1 cellular context compared by ENCODE assay signal in the genomic region with DNA sequence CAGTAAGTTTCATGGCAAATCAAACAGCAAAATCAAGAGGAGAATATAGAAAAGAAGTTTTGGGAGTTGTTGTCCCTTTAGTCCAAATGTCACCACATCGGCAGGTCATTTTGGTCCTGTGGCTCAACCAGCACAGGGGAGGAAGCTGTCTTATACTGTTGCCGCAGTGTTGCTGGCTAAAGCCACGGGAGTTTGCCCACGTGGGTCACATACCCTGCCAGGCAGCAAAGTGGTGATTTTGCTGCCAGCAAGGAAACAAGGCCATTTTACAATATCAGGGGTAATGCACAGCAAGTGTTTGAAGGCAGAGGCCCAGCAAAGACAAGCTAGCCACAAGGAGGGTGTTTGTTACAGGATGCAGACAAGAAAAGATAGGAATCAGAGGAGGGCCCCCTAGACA.
TF ChIP-seq lines count a peak whose summit lies in the region.

No MANE protein-coding gene starts in this region.

TF ChIP-seq in GM23338, 12 proteins besides CTCF, POLR2A, EP300 and RAD21 (continued from another document):
- TF ChIP-seq, protein P1, sequence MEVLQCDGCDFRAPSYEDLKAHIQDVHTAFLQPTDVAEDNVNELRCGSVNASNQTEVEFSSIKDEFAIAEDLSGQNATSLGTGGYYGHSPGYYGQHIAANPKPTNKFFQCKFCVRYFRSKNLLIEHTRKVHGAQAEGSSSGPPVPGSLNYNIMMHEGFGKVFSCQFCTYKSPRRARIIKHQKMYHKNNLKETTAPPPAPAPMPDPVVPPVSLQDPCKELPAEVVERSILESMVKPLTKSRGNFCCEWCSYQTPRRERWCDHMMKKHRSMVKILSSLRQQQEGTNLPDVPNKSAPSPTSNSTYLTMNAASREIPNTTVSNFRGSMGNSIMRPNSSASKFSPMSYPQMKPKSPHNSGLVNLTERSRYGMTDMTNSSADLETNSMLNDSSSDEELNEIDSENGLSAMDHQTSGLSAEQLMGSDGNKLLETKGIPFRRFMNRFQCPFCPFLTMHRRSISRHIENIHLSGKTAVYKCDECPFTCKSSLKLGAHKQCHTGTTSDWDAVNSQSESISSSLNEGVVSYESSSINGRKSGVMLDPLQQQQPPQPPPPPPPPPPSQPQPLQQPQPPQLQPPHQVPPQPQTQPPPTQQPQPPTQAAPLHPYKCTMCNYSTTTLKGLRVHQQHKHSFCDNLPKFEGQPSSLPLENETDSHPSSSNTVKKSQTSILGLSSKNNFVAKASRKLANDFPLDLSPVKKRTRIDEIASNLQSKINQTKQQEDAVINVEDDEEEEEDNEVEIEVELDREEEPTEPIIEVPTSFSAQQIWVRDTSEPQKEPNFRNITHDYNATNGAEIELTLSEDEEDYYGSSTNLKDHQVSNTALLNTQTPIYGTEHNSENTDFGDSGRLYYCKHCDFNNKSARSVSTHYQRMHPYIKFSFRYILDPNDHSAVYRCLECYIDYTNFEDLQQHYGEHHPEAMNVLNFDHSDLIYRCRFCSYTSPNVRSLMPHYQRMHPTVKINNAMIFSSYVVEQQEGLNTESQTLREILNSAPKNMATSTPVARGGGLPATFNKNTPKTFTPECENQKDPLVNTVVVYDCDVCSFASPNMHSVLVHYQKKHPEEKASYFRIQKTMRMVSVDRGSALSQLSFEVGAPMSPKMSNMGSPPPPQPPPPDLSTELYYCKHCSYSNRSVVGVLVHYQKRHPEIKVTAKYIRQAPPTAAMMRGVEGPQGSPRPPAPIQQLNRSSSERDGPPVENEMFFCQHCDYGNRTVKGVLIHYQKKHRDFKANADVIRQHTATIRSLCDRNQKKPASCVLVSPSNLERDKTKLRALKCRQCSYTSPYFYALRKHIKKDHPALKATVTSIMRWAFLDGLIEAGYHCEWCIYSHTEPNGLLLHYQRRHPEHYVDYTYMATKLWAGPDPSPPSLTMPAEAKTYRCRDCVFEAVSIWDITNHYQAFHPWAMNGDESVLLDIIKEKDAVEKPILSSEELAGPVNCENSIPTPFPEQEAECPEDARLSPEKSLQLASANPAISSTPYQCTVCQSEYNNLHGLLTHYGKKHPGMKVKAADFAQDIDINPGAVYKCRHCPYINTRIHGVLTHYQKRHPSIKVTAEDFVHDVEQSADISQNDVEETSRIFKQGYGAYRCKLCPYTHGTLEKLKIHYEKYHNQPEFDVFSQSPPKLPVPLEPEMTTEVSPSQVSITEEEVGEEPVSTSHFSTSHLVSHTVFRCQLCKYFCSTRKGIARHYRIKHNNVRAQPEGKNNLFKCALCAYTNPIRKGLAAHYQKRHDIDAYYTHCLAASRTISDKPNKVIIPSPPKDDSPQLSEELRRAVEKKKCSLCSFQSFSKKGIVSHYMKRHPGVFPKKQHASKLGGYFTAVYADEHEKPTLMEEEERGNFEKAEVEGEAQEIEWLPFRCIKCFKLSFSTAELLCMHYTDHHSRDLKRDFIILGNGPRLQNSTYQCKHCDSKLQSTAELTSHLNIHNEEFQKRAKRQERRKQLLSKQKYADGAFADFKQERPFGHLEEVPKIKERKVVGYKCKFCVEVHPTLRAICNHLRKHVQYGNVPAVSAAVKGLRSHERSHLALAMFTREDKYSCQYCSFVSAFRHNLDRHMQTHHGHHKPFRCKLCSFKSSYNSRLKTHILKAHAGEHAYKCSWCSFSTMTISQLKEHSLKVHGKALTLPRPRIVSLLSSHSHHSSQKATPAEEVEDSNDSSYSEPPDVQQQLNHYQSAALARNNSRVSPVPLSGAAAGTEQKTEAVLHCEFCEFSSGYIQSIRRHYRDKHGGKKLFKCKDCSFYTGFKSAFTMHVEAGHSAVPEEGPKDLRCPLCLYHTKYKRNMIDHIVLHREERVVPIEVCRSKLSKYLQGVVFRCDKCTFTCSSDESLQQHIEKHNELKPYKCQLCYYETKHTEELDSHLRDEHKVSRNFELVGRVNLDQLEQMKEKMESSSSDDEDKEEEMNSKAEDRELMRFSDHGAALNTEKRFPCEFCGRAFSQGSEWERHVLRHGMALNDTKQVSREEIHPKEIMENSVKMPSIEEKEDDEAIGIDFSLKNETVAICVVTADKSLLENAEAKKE (CRISPR knock-in tag; IDR thresholded peaks at IDR 0.05), result no peak
- no peak for TF ChIP-seq STAT1 (IDR thresholded peaks at IDR 0.05; ENCODE audit: unreplicated experiment)
- no peak for TF ChIP-seq ZNF114 (CRISPR knock-in tag; IDR thresholded peaks at IDR 0.05)
- TF ChIP-seq, protein P2, sequence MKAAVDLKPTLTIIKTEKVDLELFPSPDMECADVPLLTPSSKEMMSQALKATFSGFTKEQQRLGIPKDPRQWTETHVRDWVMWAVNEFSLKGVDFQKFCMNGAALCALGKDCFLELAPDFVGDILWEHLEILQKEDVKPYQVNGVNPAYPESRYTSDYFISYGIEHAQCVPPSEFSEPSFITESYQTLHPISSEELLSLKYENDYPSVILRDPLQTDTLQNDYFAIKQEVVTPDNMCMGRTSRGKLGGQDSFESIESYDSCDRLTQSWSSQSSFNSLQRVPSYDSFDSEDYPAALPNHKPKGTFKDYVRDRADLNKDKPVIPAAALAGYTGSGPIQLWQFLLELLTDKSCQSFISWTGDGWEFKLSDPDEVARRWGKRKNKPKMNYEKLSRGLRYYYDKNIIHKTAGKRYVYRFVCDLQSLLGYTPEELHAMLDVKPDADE (IDR thresholded peaks at IDR 0.05), result no peak
- TF ChIP-seq REST (IDR thresholded peaks at IDR 0.05; ENCODE audit: unreplicated experiment), result no peak
- TF ChIP-seq JUNB (IDR thresholded peaks at IDR 0.05; ENCODE audit: unreplicated experiment), result no peak
- no peak for TF ChIP-seq EZH2 (IDR thresholded peaks at IDR 0.05; ENCODE audit: low read depth, unreplicated experiment)
- TF ChIP-seq ZNF331 (CRISPR knock-in tag; IDR thresholded peaks at IDR 0.05; ENCODE audit: low read depth), result no peak
- no peak for TF ChIP-seq POLR2AphosphoS5 (IDR thresholded peaks at IDR 0.05; ENCODE audit: low read depth)
- no peak for TF ChIP-seq NANOG (IDR thresholded peaks at IDR 0.05; ENCODE audit: borderline replicate concordance)
